Comparison of ENCODE assay signal across 14 cellular contexts in genomic region chr20:42656130-42656529, GRCh38.
"Had no signal": no experiment of that assay in that cellular context is flagged by ENCODE, and none has a peak within 500 bp of the region (broad histone marks: within the 10 kb centered on the region; RNA-seq: fewer than 3 reads in every experiment).

No MANE protein-coding gene starts in this region.

- DNase-seq: KBM-7, NCI-H1092 treated with DMSO at 0.1 percent for 48 hours, NCI-H1436, NCI-H187, NCI-H2029, NCI-H2081 treated with DMSO at 0.1 percent for 48 hours, NCI-H2171, NCI-H226, NCI-H524, NCI-H526 treated with DMSO at 0.1 percent for 48 hours, NCI-H82, Right ventricle myocardium superior, RPMI8226, SIG-M5 had no signal
